ENCODE assay signal across 8 cellular contexts in genomic region chr13:79405831-79406596, GRCh38. TPM values are rescaled to one million over a fixed set of nuclear protein-coding genes. Genes with fewer than 3 reads are reported as not detected.
A peak's percentile ranks its signal among the peaks of the same experiment; 100 is the strongest.
DNase-seq lines count a peak whose midpoint lies in the region; ATAC-seq lines count a peak whose summit lies in the region.

RBM26 (minus strand) TSS chr13:79406255; CDS start chr13:79405774, 481 bp downstream.

- POLR2A ChIA-PET in naive thymus-derived CD4-positive, alpha-beta T cell (lab: Charles Lee) = interaction anchor here (0.8 to 3.5 kb wide), 8 partner anchors 8 to 76 kb away, joined by 3 to 82 read pairs (median 4); no protein-coding TSS in a partner anchor

- CTCF ChIA-PET in naive thymus-derived CD4-positive, alpha-beta T cell (lab: Charles Lee) = interaction anchor here (1.1 to 4.0 kb wide), 4 partner anchors 13 to 135 kb away, joined by 3 to 34 read pairs (median 10); no protein-coding TSS in a partner anchor

- intact Hi-C loops in naive thymus-derived CD4-positive, alpha-beta T cell (cut with micrococcal nuclease) = loop anchor here (1.0 to 5.0 kb wide), 8 partner anchors 13 to 1709 kb away; partner anchors contain the start of genes NDFIP2 (in 2 of the 2), OBI1 (in 2 of the 2) and SLAIN1 (in 1 of the 2)

- H3K4me3 Mint-ChIP-seq in naive thymus-derived CD4-positive, alpha-beta T cell = peak within 1 kb of the TSS in 5 of 10 donors; percentile 93 to 97 (median 95)
- no peak within 1 kb of the TSS for H3K4me3 Mint-ChIP-seq in stimulated activated naive B cell treated with anti-CD40 and anti-IgM and Interleukin-4, amounts not matched to agents 10 μg/mL and 1 μg/mL and 100 μg/mL, for 72 hours

- DNase-seq in DMS79 (lab: John Stamatoyannopoulos, UW) (peak; percentile 64), RKO (ENCODE audit: low spot score) (peak; percentile 90), activated T-helper 1 cell treated with Interleukin-2 at 50 U/mL for 16 hours (ENCODE audit: low read depth) (peak; percentile 82), fibroblast of gingiva (ENCODE audit: low read depth) (peak; percentile 94)
- peak; percentile 87 to 96 (median 93) for DNase-seq in naive thymus-derived CD4-positive, alpha-beta T cell
- DNase-seq in stimulated activated naive B cell treated with anti-CD40 and anti-IgM and Interleukin-4, amounts not matched to agents 10 μg/mL and 1 μg/mL and 100 μg/mL, for 72 hours = peak; percentile 91

- no peaks in the 10 kb centered on the region for H3K27me3 Mint-ChIP-seq in naive thymus-derived CD4-positive, alpha-beta T cell
- H3K27me3 Mint-ChIP-seq in stimulated activated naive B cell treated with anti-CD40 and anti-IgM and Interleukin-4, amounts not matched to agents 10 μg/mL and 1 μg/mL and 100 μg/mL, for 72 hours = no peaks in the 10 kb centered on the region

- H3K4me1 ChIP-seq in naive thymus-derived CD4-positive, alpha-beta T cell (ENCODE audit: control insufficient read depth in 2 of 2, insufficient read depth in 2 of 2, low read length in 2 of 2) = peaks cover 33 to 44% of the 10 kb centered on the region in 2 donors

- H3K4me3 ChIP-seq in naive thymus-derived CD4-positive, alpha-beta T cell (ENCODE audit: low read length) = peak within 1 kb of the TSS; percentile 93

- H3K27me3 ChIP-seq in naive thymus-derived CD4-positive, alpha-beta T cell (ENCODE audit: control insufficient read depth in 2 of 2, insufficient read depth in 2 of 2, low read length in 2 of 2) = no peaks in the 10 kb centered on the region

- H3K4me1 Mint-ChIP-seq in naive thymus-derived CD4-positive, alpha-beta T cell = peaks cover 31 to 49% (median 36%) of the 10 kb centered on the region in 7 donors
- peaks cover 33 to 38% of the 10 kb centered on the region in 2 donors for H3K4me1 Mint-ChIP-seq in stimulated activated naive B cell treated with anti-CD40 and anti-IgM and Interleukin-4, amounts not matched to agents 10 μg/mL and 1 μg/mL and 100 μg/mL, for 72 hours

- H3K36me3 ChIP-seq in KOPT-K1 (ENCODE audit: insufficient read depth, low read length) = peaks cover 24% of the 10 kb centered on the region
- peaks cover 0 to 7% (median 0%) of the 10 kb centered on the region in 3 experiments for H3K36me3 ChIP-seq in naive thymus-derived CD4-positive, alpha-beta T cell (ENCODE audit: control insufficient read depth in 2 of 3, insufficient read depth in 3 of 3, low read length in 3 of 3)

- ATAC-seq in GM21786 (IDR thresholded peaks at IDR 0.05; ENCODE audit: unreplicated experiment) = peak; percentile 78
- peak; percentile 92 for ATAC-seq in naive thymus-derived CD4-positive, alpha-beta T cell
- ATAC-seq in stimulated activated naive B cell treated with anti-CD40 and anti-IgM and Interleukin-4, amounts not matched to agents 10 μg/mL and 1 μg/mL and 100 μg/mL, for 72 hours (replicated peaks) = peak; percentile 85 to 91

- peaks cover 0 to 3% (median 0%) of the 10 kb centered on the region in 11 donors for H3K9me3 Mint-ChIP-seq in naive thymus-derived CD4-positive, alpha-beta T cell
- H3K9me3 Mint-ChIP-seq in stimulated activated naive B cell treated with anti-CD40 and anti-IgM and Interleukin-4, amounts not matched to agents 10 μg/mL and 1 μg/mL and 100 μg/mL, for 72 hours = no peaks in the 10 kb centered on the region

- peaks cover 0 to 12% (median 0%) of the 10 kb centered on the region in 5 donors for H3K36me3 Mint-ChIP-seq in naive thymus-derived CD4-positive, alpha-beta T cell
- H3K36me3 Mint-ChIP-seq in stimulated activated naive B cell treated with anti-CD40 and anti-IgM and Interleukin-4, amounts not matched to agents 10 μg/mL and 1 μg/mL and 100 μg/mL, for 72 hours = peaks cover 16 to 19% of the 10 kb centered on the region in 2 donors

- peak within 1 kb of the TSS; percentile 95 for H3K27ac ChIP-seq in KOPT-K1 (ENCODE audit: low read depth, low read length, poor library complexity, severe bottlenecking)
- peak within 1 kb of the TSS; percentile 91 for H3K27ac ChIP-seq in naive thymus-derived CD4-positive, alpha-beta T cell (ENCODE audit: low read depth, low read length)

- H3K9me3 ChIP-seq in KOPT-K1 (ENCODE audit: insufficient read depth, low read length, poor library complexity, severe bottlenecking) = no peaks in the 10 kb centered on the region
- no peaks in the 10 kb centered on the region for H3K9me3 ChIP-seq in naive thymus-derived CD4-positive, alpha-beta T cell (ENCODE audit: control insufficient read depth in 2 of 3, low read length in 3 of 3)

- peak within 1 kb of the TSS in 5 of 9 donors; percentile 97 to 99 (median 99) for H3K27ac Mint-ChIP-seq in naive thymus-derived CD4-positive, alpha-beta T cell
- H3K27ac Mint-ChIP-seq in stimulated activated naive B cell treated with anti-CD40 and anti-IgM and Interleukin-4, amounts not matched to agents 10 μg/mL and 1 μg/mL and 100 μg/mL, for 72 hours = peak within 1 kb of the TSS; percentile 98

RNA-seq across cellular contexts. Expression of gene RBM26, which starts in this region (rescaled TPM):
- total RNA-seq in naive thymus-derived CD4-positive, alpha-beta T cell = 100 to 1,000 TPM in 2 of 5 experiments, 10 to 100 TPM in 3; 75.4 to 136 (median 85.2) TPM
- 10 to 100 TPM; 15.7 to 18.8 TPM for polyA plus RNA-seq in naive thymus-derived CD4-positive, alpha-beta T cell

Comparison
In these comparisons a context has a peak if more than half of its experiments do, and no peak if none do; other contexts are left out.
1. Peak in every context shown above with its lines: DNase-seq, ATAC-seq, H3K4me3 ChIP-seq and H3K27ac ChIP-seq.